Comparison of ENCODE assay signal across 10 cellular contexts in genomic region chr2:75559633-75560021, GRCh38. TPM values are rescaled to one million over a fixed set of nuclear protein-coding genes. Genes with fewer than 3 reads are reported as not detected.
DNase-seq lines count a peak whose midpoint lies in the region; ATAC-seq, FAIRE-seq and TF ChIP-seq lines count a peak whose summit lies in the region.
"Had no signal": no experiment of that assay in that cellular context is flagged by ENCODE, and none has a peak within 500 bp of the region (broad histone marks: within the 10 kb centered on the region; RNA-seq: fewer than 3 reads in every experiment).

No MANE protein-coding gene starts in this region.

- H3K4me3 ChIP-seq in CD4-positive, alpha-beta memory T cell (ENCODE audit: low read length in 2 of 2): no peak overlapping the region
- H3K4me3 ChIP-seq in endothelial cell of umbilical vein (replicated peaks in 1 of 3; ENCODE audit: insufficient read depth in 1 of 3, low read depth in 1 of 3, low read length in 3 of 3): peak overlapping the region; percentile 63 to 94 (median 91)
- H3K4me3 ChIP-seq in neuron (ENCODE audit: low read length): no peak overlapping the region

- H3K27me3 Mint-ChIP-seq in CD4-positive, alpha-beta memory T cell: peaks cover 34 to 46% of the 10 kb centered on the region in 2 donors

- no peak for ATAC-seq in HG02938 (IDR thresholded peaks at IDR 0.05; ENCODE audit: unreplicated experiment)

- peaks cover 9 to 13% (median 11%) of the 10 kb centered on the region in 4 donors for H3K4me1 Mint-ChIP-seq in CD4-positive, alpha-beta memory T cell

- H3K36me3 Mint-ChIP-seq in CD4-positive, alpha-beta memory T cell: no peaks in the 10 kb centered on the region

- peaks cover 53% of the 10 kb centered on the region for H3K79me2 ChIP-seq in endothelial cell of umbilical vein (ENCODE audit: control insufficient read depth, insufficient read depth, low read length)

- POLR2A ChIA-PET in CD4-positive, alpha-beta memory T cell (lab: Charles Lee; ENCODE audit: partially characterized antibody): no interaction called here
- POLR2A ChIA-PET in endothelial cell of umbilical vein (lab: Charles Lee): interaction anchor here (2.5 kb wide), 1 partner anchor 57 kb away, joined by 11 read pairs; no protein-coding TSS in a partner anchor

- BruUV-seq in endothelial cell of umbilical vein (replicated peaks; lab: Mats Ljungman, UMichigan): no TSS peak

- in situ Hi-C loops in ACHN (cut with HindIII; ENCODE audit: low pct_ligation_motif_present, low pct_unique_long_range_greater_than_20kb, low sequenced_read_pairs): no loop called here

- CTCF ChIA-PET in CD4-positive, alpha-beta memory T cell (lab: Charles Lee; ENCODE audit: partially characterized antibody): no interaction called here
- CTCF ChIA-PET in endothelial cell of umbilical vein (lab: Charles Lee): interaction anchor here (1.0 to 4.2 kb wide), 9 partner anchors 15 to 94 kb away, joined by 3 to 33 read pairs (median 21); no protein-coding TSS in a partner anchor

- peak overlapping the region; percentile 39 for H2AFZ ChIP-seq in endothelial cell of umbilical vein (ENCODE audit: low read depth, low read length)
- peak overlapping the region; percentile 87 for H2AFZ ChIP-seq in neuron (ENCODE audit: low read depth, low read length)

- H3K4me1 ChIP-seq in CD4-positive, alpha-beta memory T cell (ENCODE audit: insufficient read depth, low read length): no peaks in the 10 kb centered on the region
- H3K4me1 ChIP-seq in endothelial cell of umbilical vein (ENCODE audit: control insufficient read depth, extremely low read depth, insufficient read depth, low read length) (peaks cover 35% of the 10 kb centered on the region), neuron (ENCODE audit: insufficient read depth, low read length) (peaks cover 12% of the 10 kb centered on the region)

- intact Hi-C loops in CD4-positive, alpha-beta memory T cell (cut with micrococcal nuclease): no loop called here
- intact Hi-C loops in endothelial cell of umbilical vein (cut with micrococcal nuclease): loop anchor here (1.0 kb wide), 1 partner anchor 50 kb away; no protein-coding TSS in a partner anchor

- no peak for FAIRE-seq in endothelial cell of umbilical vein (lab: Jason Lieb, UNC)
- FAIRE-seq: GM12892 had no signal

- peak overlapping the region; percentile 90 for H3K4me2 ChIP-seq in endothelial cell of umbilical vein (ENCODE audit: insufficient read depth, low read length)

- TF ChIP-seq POLR2A in endothelial cell of umbilical vein (IDR thresholded peaks at IDR 0.05; ENCODE audit: low read depth, low read length): no peak

- peak overlapping the region in 5 of 8 donors; percentile 47 to 71 (median 57) for H3K4me3 Mint-ChIP-seq in CD4-positive, alpha-beta memory T cell

- TF ChIP-seq CTCF in endothelial cell of umbilical vein (IDR thresholded peaks at IDR 0.05; ENCODE audit: extremely low read depth in 1 of 2, insufficient read depth in 1 of 2, low read depth in 1 of 2, low read length in 2 of 2): no peak

- no peak overlapping the region for H3K27ac Mint-ChIP-seq in CD4-positive, alpha-beta memory T cell

- H3K27ac ChIP-seq in CD4-positive, alpha-beta memory T cell (ENCODE audit: low read depth, low read length): no peak overlapping the region
- peak overlapping the region; percentile 72 for H3K27ac ChIP-seq in endothelial cell of umbilical vein (ENCODE audit: insufficient read depth, low read depth, low read length)
- H3K27ac ChIP-seq: tibial artery had no signal

- DNase-seq in CD4-positive, alpha-beta memory T cell: no peak
- peak; percentile 48 for DNase-seq in NCI-H69 (lab: John Stamatoyannopoulos, UW)
- no peak for DNase-seq in endothelial cell of umbilical vein (ENCODE audit: low read depth, low spot score)
- no peak for DNase-seq in GDM1 (lab: John Stamatoyannopoulos, UW)
- no peak for DNase-seq in RPMI8226
- no peak for DNase-seq in ACHN
- DNase-seq: tibial artery had no signal

- no peaks in the 10 kb centered on the region for H3K27me3 ChIP-seq in CD4-positive, alpha-beta memory T cell (ENCODE audit: insufficient read depth, low read length)
- no peaks in the 10 kb centered on the region for H3K27me3 ChIP-seq in endothelial cell of umbilical vein (ENCODE audit: control insufficient read depth in 2 of 2, insufficient read depth in 2 of 2, low read length in 2 of 2)
- peaks cover 19% of the 10 kb centered on the region for H3K27me3 ChIP-seq in neuron (ENCODE audit: insufficient read depth, low read length)

- dilution Hi-C loops in endothelial cell of umbilical vein (cut with MboI; ENCODE audit: extremely low pct_ligation_motif_present, low sequenced_read_pairs): no loop called here

- H3K9me3 ChIP-seq in CD4-positive, alpha-beta memory T cell (ENCODE audit: control insufficient read depth in 1 of 2, low read length in 2 of 2): no peaks in the 10 kb centered on the region
- H3K9me3 ChIP-seq in endothelial cell of umbilical vein (replicated peaks; ENCODE audit: control insufficient read depth, insufficient read depth, low read length) (no peaks in the 10 kb centered on the region), neuron (ENCODE audit: low read length) (no peaks in the 10 kb centered on the region)
- H3K9me3 ChIP-seq: tibial artery had no signal

- H3K36me3 ChIP-seq in CD4-positive, alpha-beta memory T cell (ENCODE audit: insufficient read depth, low read length): no peaks in the 10 kb centered on the region
- H3K36me3 ChIP-seq in endothelial cell of umbilical vein (ENCODE audit: control insufficient read depth in 2 of 2, extremely low read depth in 1 of 2, insufficient read depth in 2 of 2, low read length in 2 of 2): no peaks in the 10 kb centered on the region
- no peaks in the 10 kb centered on the region for H3K36me3 ChIP-seq in neuron (ENCODE audit: insufficient read depth, low read length)
- H3K36me3 ChIP-seq: tibial artery had no signal

- H3K9me3 Mint-ChIP-seq in CD4-positive, alpha-beta memory T cell: no peaks in the 10 kb centered on the region

- peak overlapping the region; percentile 82 for H3K9ac ChIP-seq in endothelial cell of umbilical vein (replicated peaks; ENCODE audit: extremely low read depth, insufficient read depth, low read length)

- H3K9me1 ChIP-seq in endothelial cell of umbilical vein (replicated peaks; ENCODE audit: control insufficient read depth, extremely low read depth, insufficient read depth, low read length): no peaks in the 10 kb centered on the region

- H4K20me1 ChIP-seq in endothelial cell of umbilical vein (replicated peaks; ENCODE audit: control insufficient read depth, extremely low read depth, insufficient read depth, low read length): peaks cover 5% of the 10 kb centered on the region

TF ChIP-seq in endothelial cell of umbilical vein, 7 proteins besides CTCF, POLR2A, EP300 and RAD21:
- TF ChIP-seq MYC (IDR thresholded peaks at IDR 0.05; ENCODE audit: low read depth, low read length) (no peak), MAX (IDR thresholded peaks at IDR 0.05; ENCODE audit: insufficient read depth, insufficient read length) (no peak), JUN (IDR thresholded peaks at IDR 0.05; ENCODE audit: borderline replicate concordance, insufficient read depth, insufficient read length, low read depth) (no peak), GATA2 (IDR thresholded peaks at IDR 0.05; ENCODE audit: insufficient read depth, insufficient read length, low read depth, low read length) (no peak), FOS (IDR thresholded peaks at IDR 0.05; ENCODE audit: borderline replicate concordance, insufficient read depth, low read length) (no peak), EZH2 (IDR thresholded peaks at IDR 0.05; ENCODE audit: borderline replicate concordance, low read depth, low read length, severe bottlenecking) (no peak), POLR2AphosphoS5 (IDR thresholded peaks at IDR 0.05; ENCODE audit: insufficient read depth, low read depth, low read length) (no peak)
TF ChIP-seq in endothelial cell of umbilical vein: peak in this region for 0.

RNA-seq across cellular contexts. Expression of gene EVA1A, which starts 1.1 kb away (rescaled TPM):
- not detected for total RNA-seq in CD4-positive, alpha-beta memory T cell
- not detected for polyA plus RNA-seq in CD4-positive, alpha-beta memory T cell
- 59.7 and 66.5 TPM in 2 replicates for total RNA-seq in endothelial cell of umbilical vein
- polyA plus RNA-seq in endothelial cell of umbilical vein: 42.5 and 52.6 TPM in 2 replicates
- 37.6 and 45.6 TPM in 2 replicates for polyA plus RNA-seq in endothelial cell of umbilical vein (2011; cell fraction: cytosol; rRNA removed)
- polyA plus RNA-seq in endothelial cell of umbilical vein (2011; cell fraction: nucleus; rRNA removed): 27.8 and 38.0 TPM in 2 replicates
- polyA plus RNA-seq in endothelial cell of umbilical vein (2012): 42.1 and 42.8 TPM in 2 replicates
- 59.4 and 60.7 TPM in 2 replicates for polyA minus RNA-seq in endothelial cell of umbilical vein
- polyA minus RNA-seq in endothelial cell of umbilical vein (2011; cell fraction: cytosol; rRNA and poly(A)+ RNA removed): not detected
- polyA minus RNA-seq in endothelial cell of umbilical vein (2011; cell fraction: nucleus; rRNA and poly(A)+ RNA removed): 19.1 and 46.6 TPM in 2 replicates

Comparison
In these comparisons a context has a peak if more than half of its experiments do, and no peak if none do; other contexts are left out.
1. H3K4me3 ChIP-seq: peak in endothelial cell of umbilical vein (3 of 3); none in CD4-positive, alpha-beta memory T cell (0 of 2) and neuron (single experiment).
2. RNA of gene EVA1A, which starts 1.1 kb away (total RNA-seq): 59.7 to 66.5 TPM in endothelial cell of umbilical vein; not detected in CD4-positive, alpha-beta memory T cell; every median in the first group is over 10 times any median in the second.